Comparison of ENCODE assay signal across 25 cellular contexts in genomic region chrX:72396117-72396516, GRCh38.
"Had no signal": no experiment of that assay in that cellular context is flagged by ENCODE, and none has a peak within 500 bp of the region (broad histone marks: within the 10 kb centered on the region; RNA-seq: fewer than 3 reads in every experiment).

No MANE protein-coding gene starts in this region.

- H3K4me1 Mint-ChIP-seq: activated T-helper 17 cell treated with anti-CD3 and anti-CD28 coated beads, Interleukin-2, amount 50 U/mL, for 72 hours; stimulated activated memory B cell treated with anti-CD40 and anti-IgM and Interleukin-4, amounts not matched to agents 10 μg/mL and 1 μg/mL and 100 μg/mL, for 72 hours had no signal

- H3K36me3 ChIP-seq: adrenal gland, ascending aorta, breast epithelium, colonic mucosa, stomach, suprapubic skin, uterus had no signal

- H3K9me3 Mint-ChIP-seq: activated naive CD4-positive, alpha-beta T cell treated with anti-CD3 and anti-CD28 coated beads, Interleukin-2, amount 50 U/mL, for 72 hours; stimulated activated memory B cell treated with anti-CD40 and anti-IgM and Interleukin-4, amounts not matched to agents 10 μg/mL and 1 μg/mL and 100 μg/mL, for 72 hours had no signal

- DNase-seq: activated CD4-positive, alpha-beta T cell treated with anti-CD3 and anti-CD28 coated beads for 1 hour; activated CD4-positive, alpha-beta T cell treated with anti-CD3 and anti-CD28 coated beads, Interleukin-2, amount 50 U/mL, for 1 hour; activated T-cell treated with anti-CD3 and anti-CD28 coated beads, Interleukin-2, amount 50 U/mL, for 1 hour; colonic mucosa; foreskin keratinocyte; glutamatergic neuron; islet precursor cell; nephron progenitor cell; nucleus accumbens; stimulated activated CD4-positive, alpha-beta T cell treated with anti-CD3 and anti-CD28 coated beads, Interleukin-15, amount 100 ng/mL, for 24 hours; stomach; T-helper 1 cell; trophoblast cell; uterus had no signal

- H3K4me1 ChIP-seq: ascending aorta, breast epithelium, colonic mucosa, foreskin keratinocyte, parathyroid adenoma, uterus had no signal

- H3K36me3 Mint-ChIP-seq: activated naive CD4-positive, alpha-beta T cell treated with anti-CD3 and anti-CD28 coated beads, Interleukin-2, amount 50 U/mL, for 72 hours had no signal

- H3K9ac ChIP-seq: parathyroid adenoma had no signal

- H3K9me3 ChIP-seq: adrenal gland, ascending aorta, breast epithelium, colonic mucosa, stomach, suprapubic skin, uterus had no signal

- H3K27ac ChIP-seq: adrenal gland, ascending aorta, breast epithelium, colonic mucosa, foreskin keratinocyte, parathyroid adenoma, stomach, suprapubic skin, uterus had no signal

- H3K27ac Mint-ChIP-seq: activated naive CD4-positive, alpha-beta T cell treated with anti-CD3 and anti-CD28 coated beads, Interleukin-2, amount 50 U/mL, for 72 hours; activated T-helper 17 cell treated with anti-CD3 and anti-CD28 coated beads, Interleukin-2, amount 50 U/mL, for 72 hours; stimulated activated memory B cell treated with anti-CD40 and anti-IgM and Interleukin-4, amounts not matched to agents 10 μg/mL and 1 μg/mL and 100 μg/mL, for 72 hours had no signal

- H3K4me3 ChIP-seq: adrenal gland, ascending aorta, breast epithelium, colonic mucosa, smooth muscle cell, stomach, suprapubic skin, uterus had no signal

- H3K27me3 ChIP-seq: adrenal gland, ascending aorta, colonic mucosa, foreskin keratinocyte, stomach, suprapubic skin, uterus had no signal

- H3K4me3 Mint-ChIP-seq: activated T-helper 17 cell treated with anti-CD3 and anti-CD28 coated beads, Interleukin-2, amount 50 U/mL, for 72 hours; nephron progenitor cell; stimulated activated memory B cell treated with anti-CD40 and anti-IgM and Interleukin-4, amounts not matched to agents 10 μg/mL and 1 μg/mL and 100 μg/mL, for 72 hours had no signal

- H3K27me3 Mint-ChIP-seq: activated T-helper 17 cell treated with anti-CD3 and anti-CD28 coated beads, Interleukin-2, amount 50 U/mL, for 72 hours; stimulated activated memory B cell treated with anti-CD40 and anti-IgM and Interleukin-4, amounts not matched to agents 10 μg/mL and 1 μg/mL and 100 μg/mL, for 72 hours had no signal

- ATAC-seq: activated naive CD4-positive, alpha-beta T cell treated with anti-CD3 and anti-CD28 coated beads, Interleukin-2, amount 50 U/mL, for 72 hours; activated T-helper 17 cell treated with anti-CD3 and anti-CD28 coated beads, Interleukin-2, amount 50 U/mL, for 72 hours; foreskin keratinocyte; sciatic nerve; stimulated activated memory B cell treated with anti-CD40 and anti-IgM and Interleukin-4, amounts not matched to agents 10 μg/mL and 1 μg/mL and 100 μg/mL, for 72 hours had no signal

- FAIRE-seq: TTC549 had no signal
